2 cellular contexts compared by ENCODE assay signal in the genomic region with DNA sequence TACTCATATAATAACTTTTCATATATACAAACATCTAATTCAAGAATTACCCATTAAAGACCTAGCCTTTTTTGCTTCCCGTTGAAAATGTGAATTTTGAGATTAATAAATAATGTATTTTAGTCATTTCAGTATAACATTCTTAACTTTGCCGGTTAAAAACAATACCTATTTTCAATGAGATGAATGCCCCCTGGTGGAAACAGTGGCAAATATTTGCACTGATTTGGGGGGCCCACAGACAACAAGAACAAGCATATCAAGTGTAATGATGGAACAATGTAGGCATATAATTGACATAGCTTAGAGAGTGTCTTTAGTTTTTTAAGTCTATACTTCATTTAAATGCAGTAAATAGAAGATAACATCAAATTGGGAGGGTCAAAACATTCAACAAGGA.
TF ChIP-seq lines count a peak whose summit lies in the region.

No MANE protein-coding gene starts in this region.

TF ChIP-seq in SK-N-SH, 30 proteins besides CTCF, POLR2A, EP300 and RAD21 (continued from another document):
- TF ChIP-seq SMC3 (IDR thresholded peaks at IDR 0.05; ENCODE audit: low read depth, low read length): peak; percentile 50
TF ChIP-seq in SK-N-SH: peak in this region for 1.

TF ChIP-seq in SK-N-SH treated with all-trans-retinoic acid at 6 μM for 48 hours, 23 proteins besides CTCF, POLR2A, EP300 and RAD21 (continued from another document):
- TF ChIP-seq RARB (CRISPR knock-in tag; IDR thresholded peaks at IDR 0.05): no peak
- TF ChIP-seq, protein P1, sequence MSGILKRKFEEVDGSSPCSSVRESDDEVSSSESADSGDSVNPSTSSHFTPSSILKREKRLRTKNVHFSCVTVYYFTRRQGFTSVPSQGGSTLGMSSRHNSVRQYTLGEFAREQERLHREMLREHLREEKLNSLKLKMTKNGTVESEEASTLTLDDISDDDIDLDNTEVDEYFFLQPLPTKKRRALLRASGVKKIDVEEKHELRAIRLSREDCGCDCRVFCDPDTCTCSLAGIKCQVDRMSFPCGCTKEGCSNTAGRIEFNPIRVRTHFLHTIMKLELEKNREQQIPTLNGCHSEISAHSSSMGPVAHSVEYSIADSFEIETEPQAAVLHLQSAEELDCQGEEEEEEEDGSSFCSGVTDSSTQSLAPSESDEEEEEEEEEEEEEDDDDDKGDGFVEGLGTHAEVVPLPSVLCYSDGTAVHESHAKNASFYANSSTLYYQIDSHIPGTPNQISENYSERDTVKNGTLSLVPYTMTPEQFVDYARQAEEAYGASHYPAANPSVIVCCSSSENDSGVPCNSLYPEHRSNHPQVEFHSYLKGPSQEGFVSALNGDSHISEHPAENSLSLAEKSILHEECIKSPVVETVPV (CRISPR knock-in tag; IDR thresholded peaks at IDR 0.05): no peak
- TF ChIP-seq ZNF8 (CRISPR knock-in tag; IDR thresholded peaks at IDR 0.05): no peak
- no peak for TF ChIP-seq ZFP3 (CRISPR knock-in tag; IDR thresholded peaks at IDR 0.05)
